ENCODE assay signal across 1 cellular context in the genomic region with DNA sequence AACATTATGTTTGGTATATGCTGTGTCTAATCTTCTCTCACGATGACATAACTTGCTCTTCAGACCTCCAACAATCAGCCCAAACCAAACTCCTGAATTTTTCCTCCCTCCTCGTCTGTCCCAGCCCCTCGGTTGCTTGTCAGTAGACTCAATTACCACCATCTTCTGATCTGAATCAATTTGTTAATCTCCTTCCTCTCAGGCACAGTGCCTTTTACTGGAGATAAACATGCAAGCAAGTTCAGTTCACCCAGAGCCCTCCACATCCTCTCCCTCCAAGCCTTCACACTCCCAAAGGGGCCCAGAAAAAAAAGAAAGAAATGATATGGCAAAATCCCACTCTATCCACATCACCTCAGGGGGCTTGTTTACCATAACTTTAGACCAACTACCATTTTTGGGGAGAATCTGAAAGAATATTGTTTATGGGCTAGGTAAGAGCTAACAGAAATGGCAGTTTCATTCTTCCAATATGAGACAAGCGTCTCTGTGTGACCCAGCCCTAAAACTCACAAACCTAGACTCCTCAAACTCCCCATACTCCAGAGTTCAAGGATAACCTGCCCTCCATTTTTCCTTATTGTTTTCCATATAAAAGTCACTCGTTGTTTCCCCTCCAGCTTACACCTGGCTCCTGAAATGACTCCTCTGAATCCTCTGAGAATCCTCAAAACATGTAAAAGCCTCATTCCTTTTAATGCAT.
TF ChIP-seq lines count a peak whose summit lies in the region.

No MANE protein-coding gene starts in this region.

TF ChIP-seq in GM12878, 131 proteins besides CTCF, POLR2A, EP300 and RAD21:
- TF ChIP-seq SMAD5 (IDR thresholded peaks at IDR 0.05; ENCODE audit: low read depth): no peak
